In the genomic region with DNA sequence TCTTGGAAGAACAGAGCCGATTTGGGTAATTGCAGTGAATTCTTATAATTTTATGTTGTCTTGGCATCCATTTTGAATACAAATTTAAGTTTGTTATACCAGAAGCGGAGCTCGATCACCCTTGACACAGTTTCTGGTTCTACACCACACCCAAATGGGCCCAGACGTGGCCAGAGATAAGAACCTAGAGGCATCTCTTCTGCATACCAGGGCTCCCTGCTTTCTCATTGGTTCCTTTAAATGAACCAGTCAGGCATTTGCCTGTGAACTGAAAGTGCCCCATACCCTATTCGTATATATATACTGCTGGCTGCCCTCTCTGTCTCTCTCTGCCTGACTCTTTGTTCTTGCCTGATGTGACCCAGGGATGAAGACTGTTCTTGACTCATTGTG, we compare ENCODE assay signal across 1 cellular context.
TF ChIP-seq lines count a peak whose summit lies in the region.

No MANE protein-coding gene starts in this region.

TF ChIP-seq in K562, 482 proteins besides CTCF, POLR2A, EP300 and RAD21 (continued from another document):
- TF ChIP-seq ZNF444 (CRISPR knock-in tag; IDR thresholded peaks at IDR 0.05) (no peak), LEF1 (IDR thresholded peaks at IDR 0.05) (peak; percentile 37; the same call in 1 of the 2 replicates), TCF3 (CRISPR knock-in tag; IDR thresholded peaks at IDR 0.05) (peak; percentile 64), ZBTB33 (CRISPR knock-in tag; IDR thresholded peaks at IDR 0.05) (no peak), CREM (IDR thresholded peaks at IDR 0.05; ENCODE audit: low read depth) (0 out of 2 replicates have a peak, but pooled peaks have one; percentile 14), CBFA2T3 (IDR thresholded peaks at IDR 0.05) (peak; percentile 51; the same call in 1 of the 2 replicates), TAL1 (IDR thresholded peaks at IDR 0.05) (peak; percentile 59), TEAD2 (tag; IDR thresholded peaks at IDR 0.05) (peak; percentile 62; the same call in 1 of the 2 replicates), MYBL2 (IDR thresholded peaks at IDR 0.05; ENCODE audit: low read depth) (peak; percentile 43; the same call in 1 of the 2 replicates), MYBL2 (CRISPR knock-in tag; IDR thresholded peaks at IDR 0.05; ENCODE audit: borderline replicate concordance) (no peak), NFYB (IDR thresholded peaks at IDR 0.05; ENCODE audit: extremely low read depth, insufficient read length) (peak; percentile 48), ZNF766 (CRISPR knock-in tag; conservative IDR thresholded peaks at IDR 0.05) (0 out of 2 replicates have a peak, but pooled peaks have one; percentile 54), KLF16 (IDR thresholded peaks at IDR 0.05) (0 out of 2 replicates have a peak, but pooled peaks have one; percentile 9), TEAD4 (IDR thresholded peaks at IDR 0.05; ENCODE audit: low read length) (peak; percentile 87), TEAD4 (CRISPR knock-in tag; IDR thresholded peaks at IDR 0.05; ENCODE audit: borderline replicate concordance) (no peak)
TF ChIP-seq in K562: peak in this region for 15.
